In the genomic region with DNA sequence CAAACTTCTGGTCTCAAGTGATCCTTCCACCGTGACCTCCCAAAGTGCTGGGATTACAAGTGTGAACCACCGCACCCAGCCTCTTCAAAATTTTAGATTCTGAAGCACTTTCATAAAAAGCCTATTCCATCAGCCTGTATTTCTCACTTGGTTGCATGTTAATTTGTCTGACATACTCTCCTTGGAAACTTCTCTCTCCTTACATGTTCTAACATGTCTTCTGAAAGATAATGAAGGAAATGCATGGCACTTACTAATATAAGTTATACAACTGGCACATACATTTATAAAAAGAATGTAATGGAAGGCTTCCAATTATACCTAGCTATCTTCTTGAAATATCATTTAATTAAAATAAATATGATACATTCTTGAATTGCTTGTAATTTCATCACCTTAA, we compare ENCODE assay signal across 14 cellular contexts.
DNase-seq lines count a peak whose midpoint lies in the region; ATAC-seq, FAIRE-seq and TF ChIP-seq lines count a peak whose summit lies in the region.
"Had no signal": no experiment of that assay in that cellular context is flagged by ENCODE, and none has a peak within 500 bp of the region (broad histone marks: within the 10 kb centered on the region; RNA-seq: fewer than 3 reads in every experiment).

No MANE protein-coding gene starts in this region.

- no peaks in the 10 kb centered on the region for H3K27me3 ChIP-seq in small intestine (ENCODE audit: control insufficient read depth in 2 of 2, insufficient read depth in 2 of 2, low read length in 2 of 2)
- H3K27me3 ChIP-seq: BLaER1 treated with 17β-estradiol and CSF1 and Interleukin-3, amounts not matched to agents 10 nM and 100 nM had no signal

- no peak overlapping the region for H3K4me3 ChIP-seq in epithelial cell of esophagus (ENCODE audit: low read length)
- no peak overlapping the region for H3K4me3 ChIP-seq in small intestine (ENCODE audit: low read depth in 1 of 2, low read length in 2 of 2)
- H3K4me3 ChIP-seq: BLaER1 treated with 17β-estradiol and CSF1 and Interleukin-3, amounts not matched to agents 10 nM and 100 nM; GM12878 had no signal

- ATAC-seq in HG03460 (IDR thresholded peaks at IDR 0.05; ENCODE audit: unreplicated experiment): no peak
- ATAC-seq: CD8-positive, alpha-beta T cell; GM12878 had no signal

- no peak for TF ChIP-seq CTCF in RWPE1 (conservative IDR thresholded peaks at IDR 0.05; ENCODE audit: low read depth)
- TF ChIP-seq CTCF in epithelial cell of esophagus (IDR thresholded peaks at IDR 0.05; ENCODE audit: insufficient read depth, low read depth, low read length, missing control alignments): no peak

- CTCF ChIA-PET in RWPE1 (lab: Yijun Ruan, JAX): no interaction called here

- DNase-seq in RWPE1 (ENCODE audit: low spot score): peak; percentile 18
- peak; percentile 72 for DNase-seq in epithelial cell of esophagus (ENCODE audit: low read depth)
- no peak for DNase-seq in small intestine
- DNase-seq in NCI-H1694 (lab: John Stamatoyannopoulos, UW): no peak
- DNase-seq: Calu3; CD8-positive, alpha-beta T cell; DMS79 treated with DMSO at 0.1 percent for 48 hours; H9 had no signal

- H3K27ac ChIP-seq in RWPE1 (no peak overlapping the region), small intestine (ENCODE audit: low read depth in 1 of 2, low read length in 1 of 2) (no peak overlapping the region)
- H3K27ac ChIP-seq: BLaER1 treated with 17β-estradiol and CSF1 and Interleukin-3, amounts not matched to agents 10 nM and 100 nM had no signal

- POLR2A ChIA-PET in RWPE1 (lab: Yijun Ruan, JAX; ENCODE audit: low non-redundant PET): no interaction called here

- no peaks in the 10 kb centered on the region for H3K9me3 ChIP-seq in small intestine (ENCODE audit: control insufficient read depth, low read depth)

- no peaks in the 10 kb centered on the region for H3K4me1 ChIP-seq in small intestine (ENCODE audit: control insufficient read depth in 2 of 2, insufficient read depth in 1 of 2, low read depth in 1 of 2, low read length in 1 of 2)
- H3K4me1 ChIP-seq: BLaER1 treated with 17β-estradiol and CSF1 and Interleukin-3, amounts not matched to agents 10 nM and 100 nM had no signal

- H3K36me3 ChIP-seq in small intestine (ENCODE audit: control insufficient read depth in 2 of 2, insufficient read depth in 2 of 2, low read length in 2 of 2): no peaks in the 10 kb centered on the region
- H3K36me3 ChIP-seq: BLaER1 treated with 17β-estradiol and CSF1 and Interleukin-3, amounts not matched to agents 10 nM and 100 nM had no signal

- FAIRE-seq in G401.6 (lab: Jason Lieb, UNC) (peak; percentile 6), small intestine (lab: Jason Lieb, UNC) (peak; percentile 30)
- FAIRE-seq: GM12878, GM19239, H1 had no signal

- WGBS in small intestine, 3 donors: 89 to 95% (median 93%) methylated on average over 2 of the region's 2 CpGs

Comparison
In these comparisons a context has a peak if more than half of its experiments do, and no peak if none do; other contexts are left out.
1. DNase-seq: peak in RWPE1 (single experiment) and epithelial cell of esophagus (single experiment); none in small intestine (single experiment) and NCI-H1694 (single experiment).